Comparison of ENCODE assay signal across 19 cellular contexts in genomic region chr2:9434484-9434883, GRCh38.
"Had no signal": no experiment of that assay in that cellular context is flagged by ENCODE, and none has a peak within 500 bp of the region (broad histone marks: within the 10 kb centered on the region; RNA-seq: fewer than 3 reads in every experiment).

No MANE protein-coding gene starts in this region.

- H3K79me2 ChIP-seq: parathyroid adenoma had no signal

- H2AFZ ChIP-seq: parathyroid adenoma had no signal

- H3K4me3 ChIP-seq: colonic mucosa, dorsolateral prefrontal cortex, esophagus muscularis mucosa, heart left ventricle, mucosa of descending colon, transverse colon had no signal

- H3K4me1 ChIP-seq: colonic mucosa, esophagus muscularis mucosa, parathyroid adenoma, transverse colon had no signal

- ATAC-seq: activated CD4-positive, alpha-beta T cell treated with anti-CD3 and anti-CD28 coated beads for 36 hours; activated naive CD4-positive, alpha-beta T cell treated with anti-CD3 and anti-CD28 coated beads, Interleukin-2, amount 50 U/mL, for 72 hours; heart left ventricle; left colon; mucosa of descending colon; right cardiac atrium had no signal

- H3K27me3 ChIP-seq: colonic mucosa, dorsolateral prefrontal cortex, esophagus muscularis mucosa, heart left ventricle, transverse colon had no signal

- DNase-seq: activated B cell treated with CpG ODN at 0.5 μM for 24 hours; activated CD4-positive, alpha-beta memory T cell treated with anti-CD3 and anti-CD28 coated beads for 36 hours; activated CD4-positive, alpha-beta T cell treated with anti-CD3 and anti-CD28 coated beads for 36 hours; aorta; colonic mucosa; dorsolateral prefrontal cortex; heart left ventricle; left colon; mesendoderm; mucosa of descending colon; nephron progenitor cell; right cardiac atrium; stimulated activated CD4-positive, alpha-beta T cell treated with anti-CD3 and anti-CD28 coated beads, Interleukin-12 subunit alpha, Interleukin-12 subunit beta, amount 100 ng/mL, for 4 hours; stimulated activated CD4-positive, alpha-beta T cell treated with anti-CD3 and anti-CD28 coated beads, Interleukin-4, amount 100 ng/mL, for 4 hours; T1000; transverse colon had no signal

- H3K27ac ChIP-seq: colonic mucosa, dorsolateral prefrontal cortex, esophagus muscularis mucosa, heart left ventricle, parathyroid adenoma, transverse colon had no signal

- H3K9me3 ChIP-seq: colonic mucosa, esophagus muscularis mucosa, heart left ventricle, mucosa of descending colon, transverse colon had no signal

- H3K9ac ChIP-seq: parathyroid adenoma had no signal
